In genomic region chr16:1074379-1074649, GRCh38 we compare ENCODE assay signal across 11 cellular contexts. TPM values are rescaled to one million over a fixed set of nuclear protein-coding genes. Genes with fewer than 3 reads are reported as not detected.
"Had no signal": no experiment of that assay in that cellular context is flagged by ENCODE, and none has a peak within 500 bp of the region (broad histone marks: within the 10 kb centered on the region; RNA-seq: fewer than 3 reads in every experiment).

No MANE protein-coding gene starts in this region.

- DNase-seq: GM23248, GOT3, HCEC 1CT, HFFc6, IMR-90, KG1 had no signal

- H3K4me3 ChIP-seq: GM23248, K562 had no signal

- H3K27ac ChIP-seq: GM23248, HL-60 had no signal

- H3K9ac ChIP-seq: GM23248 had no signal

- H2AFZ ChIP-seq: GM23248 had no signal

- FAIRE-seq: H54, K562 had no signal

RNA-seq across cellular contexts. Expression of gene SSTR5, which starts 1.8 kb away (rescaled TPM):
- total RNA-seq: GM23248, HFFc6, HT1080, IMR-90, K562 had no signal
- polyA plus RNA-seq: GM23248, IMR-90, K562 had no signal

RNA-seq across cellular contexts. Expression of gene C1QTNF8, which starts 21.7 kb away (rescaled TPM):
- total RNA-seq: GM23248, H9, HFFc6, HT1080, IMR-90, K562 had no signal
- polyA plus RNA-seq: GM23248, IMR-90, K562 had no signal
